In genomic region chr3:170419301-170420087, GRCh38 we compare ENCODE assay signal across 8 cellular contexts. TPM values are rescaled to one million over a fixed set of nuclear protein-coding genes. Genes with fewer than 3 reads are reported as not detected.
DNase-seq lines count a peak whose midpoint lies in the region; ATAC-seq lines count a peak whose summit lies in the region.

No MANE protein-coding gene starts in this region.

- H3K9me3 ChIP-seq in HAP-1 (no peaks in the 10 kb centered on the region), iPS-18a (ENCODE audit: control insufficient read depth, low read depth, low read length) (no peaks in the 10 kb centered on the region), skeletal muscle satellite cell (replicated peaks; ENCODE audit: low read length) (no peaks in the 10 kb centered on the region), SJCRH30 (replicated peaks) (no peaks in the 10 kb centered on the region)

- no peaks in the 10 kb centered on the region for H3K27me3 ChIP-seq in HAP-1 (ENCODE audit: low read depth)
- peaks cover 46% of the 10 kb centered on the region for H3K27me3 ChIP-seq in iPS-18a (ENCODE audit: control insufficient read depth, insufficient read depth, low read length)
- H3K27me3 ChIP-seq in skeletal muscle satellite cell (ENCODE audit: control insufficient read depth, insufficient read depth, low read length): peaks cover 5% of the 10 kb centered on the region
- H3K27me3 ChIP-seq in SJCRH30: no peaks in the 10 kb centered on the region

- H3K4me2 ChIP-seq in skeletal muscle satellite cell (ENCODE audit: low read length): peak overlapping the region; percentile 92

- DNase-seq in HAP-1 (ENCODE audit: low spot score in 2 of 2) (peak in 1 of 2 experiments; percentile 40), astrocyte of the hippocampus (ENCODE audit: low read depth, low spot score) (peak; percentile 66), NCI-H1417 treated with DMSO at 0.1 percent for 48 hours (lab: John Stamatoyannopoulos, UW) (no peak), SW480 (ENCODE audit: low spot score) (no peak), SJCRH30 (no peak)

- H3K4me3 ChIP-seq in HAP-1 (peak overlapping the region; percentile 8), iPS-18a (ENCODE audit: low read length) (peak overlapping the region; percentile 61), skeletal muscle satellite cell (ENCODE audit: low read length) (peak overlapping the region; percentile 71), SJCRH30 (no peak overlapping the region)

- no peak overlapping the region for H3K27ac ChIP-seq in iPS-18a (ENCODE audit: low read length)
- no peak overlapping the region for H3K27ac ChIP-seq in SJCRH30

- no peak for ATAC-seq in HG02610 (IDR thresholded peaks at IDR 0.05; ENCODE audit: unreplicated experiment)

- H3K9ac ChIP-seq in iPS-18a (ENCODE audit: low read length) (no peak overlapping the region), skeletal muscle satellite cell (ENCODE audit: low read depth, low read length) (no peak overlapping the region)

- H3K4me1 ChIP-seq in HAP-1 (peaks cover 5% of the 10 kb centered on the region; the same call in 1 of the 2 replicates), iPS-18a (ENCODE audit: control insufficient read depth, low read depth, low read length) (peaks cover 7% of the 10 kb centered on the region), skeletal muscle satellite cell (ENCODE audit: control insufficient read depth, insufficient read depth, low read length) (peaks cover 15% of the 10 kb centered on the region), SJCRH30 (no peaks in the 10 kb centered on the region)

- in situ Hi-C loops in HAP-1 (cut with MboI; ENCODE audit: low sequenced_read_pairs): loop anchor here (10.0 to 25.0 kb wide), 2 partner anchors 268 to 395 kb away; no protein-coding TSS in a partner anchor

- H3K36me3 ChIP-seq in HAP-1 (replicated peaks) (no peaks in the 10 kb centered on the region), iPS-18a (ENCODE audit: control insufficient read depth, low read depth, low read length) (no peaks in the 10 kb centered on the region), skeletal muscle satellite cell (ENCODE audit: insufficient read depth, low read length) (no peaks in the 10 kb centered on the region), SJCRH30 (no peaks in the 10 kb centered on the region)

RNA-seq across cellular contexts. Expression of gene CLDN11, which starts 0.8 kb away (rescaled TPM):
- total RNA-seq in skeletal muscle satellite cell (2012; rRNA removed): 286 and 615 TPM in 2 replicates
- total RNA-seq in SJCRH30 (2014; rRNA removed; shearing (Covaris generic)): 0.30 and 0.33 TPM in 2 replicates
